In the genomic region with DNA sequence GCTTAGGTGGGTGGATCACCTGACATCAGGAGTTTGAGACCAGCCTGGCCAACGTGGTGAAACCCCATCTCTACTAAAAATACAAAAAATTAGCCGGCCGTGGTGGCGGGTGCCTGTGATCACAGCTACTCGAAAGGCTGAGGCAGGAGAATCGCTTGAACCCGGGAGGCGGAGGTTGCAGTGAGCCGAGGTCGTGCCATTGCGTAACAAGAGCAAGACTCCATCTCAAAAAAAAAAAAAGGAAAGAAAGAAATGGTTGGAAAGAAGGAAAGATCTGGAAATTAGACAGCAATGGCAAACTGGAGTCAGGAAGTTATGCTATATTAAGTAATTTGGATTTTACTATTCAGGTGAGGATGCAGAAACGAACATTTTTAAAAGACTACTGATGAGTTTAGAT, we compare ENCODE assay signal across 1 cellular context.
TF ChIP-seq lines count a peak whose summit lies in the region.

No MANE protein-coding gene starts in this region.

TF ChIP-seq in IMR-90, 13 proteins besides CTCF, POLR2A, EP300 and RAD21:
- 0 out of 2 replicates have a peak, but pooled peaks have one; percentile 42 for TF ChIP-seq CEBPB (IDR thresholded peaks at IDR 0.05; ENCODE audit: low read depth, low read length)
